Comparison of ENCODE assay signal across 21 cellular contexts in genomic region chr1:203091761-203092330, GRCh38. TPM values are rescaled to one million over a fixed set of nuclear protein-coding genes. Genes with fewer than 3 reads are reported as not detected.
DNase-seq lines count a peak whose midpoint lies in the region; ATAC-seq and TF ChIP-seq lines count a peak whose summit lies in the region.
"Had no signal": no experiment of that assay in that cellular context is flagged by ENCODE, and none has a peak within 500 bp of the region (broad histone marks: within the 10 kb centered on the region; RNA-seq: fewer than 3 reads in every experiment).

No MANE protein-coding gene starts in this region.

- H3K27me3 Mint-ChIP-seq in GM23338 (ENCODE audit: insufficient read depth, low read depth, poor library complexity): peaks cover 9% of the 10 kb centered on the region

- TF ChIP-seq POLR2A in esophagus muscularis mucosa (IDR thresholded peaks at IDR 0.05; ENCODE audit: low read depth): no peak

- H4K20me1 ChIP-seq in osteoblast (ENCODE audit: insufficient read depth, low read length) (no peaks in the 10 kb centered on the region), GM23338 (replicated peaks; ENCODE audit: insufficient read depth) (no peaks in the 10 kb centered on the region)

- TF ChIP-seq CTCF in esophagus muscularis mucosa (IDR thresholded peaks at IDR 0.05) (no peak), osteoblast (IDR thresholded peaks at IDR 0.05; ENCODE audit: extremely low read depth, low read depth, low read length) (no peak), GM23338 (conservative IDR thresholded peaks at IDR 0.05; ENCODE audit: low read depth in 2 of 2) (no peak)

- POLR2A ChIA-PET in HEK293T (lab: Yijun Ruan, JAX): no interaction called here

- H3K79me2 ChIP-seq in osteoblast (ENCODE audit: insufficient read depth, low read length): no peaks in the 10 kb centered on the region
- H3K79me2 ChIP-seq in GM23338 (replicated peaks; ENCODE audit: insufficient read depth): no peaks in the 10 kb centered on the region

- no peaks in the 10 kb centered on the region for H3K36me3 ChIP-seq in H7 (replicated peaks; ENCODE audit: control insufficient read depth, insufficient read depth, low read length)
- H3K36me3 ChIP-seq in esophagus muscularis mucosa: no peaks in the 10 kb centered on the region
- H3K36me3 ChIP-seq in osteoblast (ENCODE audit: insufficient read depth, low read length): no peaks in the 10 kb centered on the region
- H3K36me3 ChIP-seq in GM23338 (ENCODE audit: insufficient read depth): peaks cover 3% of the 10 kb centered on the region; the same call in 1 of the 2 replicates
- H3K36me3 ChIP-seq: HAP-1 had no signal

- H3K4me3 ChIP-seq in H7 (ENCODE audit: insufficient read depth, low read depth, low read length) (no peak overlapping the region), esophagus muscularis mucosa (no peak overlapping the region), osteoblast (ENCODE audit: insufficient read depth, low read length) (no peak overlapping the region), GM23338 (no peak overlapping the region)
- H3K4me3 ChIP-seq: HAP-1 had no signal

- H3K27ac Mint-ChIP-seq in GM23338: no peak overlapping the region
- H3K27ac Mint-ChIP-seq: CD4-positive, alpha-beta T cell had no signal

- H3K27ac ChIP-seq in esophagus muscularis mucosa (replicated peaks in 1 of 4) (no peak overlapping the region), osteoblast (ENCODE audit: low read depth, low read length) (no peak overlapping the region), GM23338 (ENCODE audit: low read depth) (no peak overlapping the region)

- H2AFZ ChIP-seq in osteoblast (ENCODE audit: low read length): no peak overlapping the region
- H2AFZ ChIP-seq in GM23338: no peak overlapping the region

- 76% methylated on average over 6 of the region's 6 CpGs for WGBS in esophagus muscularis mucosa

- intact Hi-C loops in esophagus muscularis mucosa (cut with DNase I): no loop called here

- TF ChIP-seq EP300 in esophagus muscularis mucosa (IDR thresholded peaks at IDR 0.05): no peak

- H3K36me3 Mint-ChIP-seq in GM23338 (ENCODE audit: low read depth): peaks cover 10% of the 10 kb centered on the region

- no peaks in the 10 kb centered on the region for H3F3A ChIP-seq in GM23338 (replicated peaks; ENCODE audit: low read depth)

- CTCF ChIA-PET in HEK293T (lab: Yijun Ruan, JAX): no interaction called here

- no peaks in the 10 kb centered on the region; the same call in 1 of the 2 replicates for H3K27me3 ChIP-seq in H7 (ENCODE audit: control insufficient read depth, insufficient read depth, low read length)
- H3K27me3 ChIP-seq in esophagus muscularis mucosa: no peaks in the 10 kb centered on the region
- peaks cover 45% of the 10 kb centered on the region for H3K27me3 ChIP-seq in osteoblast (ENCODE audit: insufficient read depth, low read length)
- H3K27me3 ChIP-seq in GM23338 (ENCODE audit: insufficient read depth): no peaks in the 10 kb centered on the region

- DNase-seq in H7: peak; percentile 10
- peak; percentile 15 for DNase-seq in NCI-H526 treated with DMSO at 0.1 percent for 48 hours (lab: John Stamatoyannopoulos, UW)
- peak; percentile 66 for DNase-seq in esophagus muscularis mucosa (ENCODE audit: extremely low spot score)
- peak; percentile 62 for DNase-seq in osteoblast (ENCODE audit: insufficient read length, low spot score, missing footprints)
- DNase-seq in GM23338 (ENCODE audit: low spot score): no peak
- no peak for DNase-seq in HEK293T (ENCODE audit: extremely low spot score)
- DNase-seq: CD4-positive, alpha-beta T cell; COR-L47; DND-41; NCI-H1694; NCI-H2081; NCI-H2171 treated with DMSO at 0.1 percent for 48 hours; NCI-H524 treated with DMSO at 0.1 percent for 48 hours; OCI-M1 had no signal

- H3K4me1 ChIP-seq in esophagus muscularis mucosa: no peaks in the 10 kb centered on the region
- no peaks in the 10 kb centered on the region for H3K4me1 ChIP-seq in osteoblast (ENCODE audit: insufficient read depth, low read length)
- no peaks in the 10 kb centered on the region for H3K4me1 ChIP-seq in GM23338 (ENCODE audit: insufficient read depth)
- H3K4me1 ChIP-seq: HAP-1 had no signal

- peaks cover 3% of the 10 kb centered on the region; the same call in 1 of the 2 replicates for H3K9me2 ChIP-seq in GM23338 (ENCODE audit: insufficient read depth)

- H3K4me3 Mint-ChIP-seq in GM23338: no peak overlapping the region
- H3K4me3 Mint-ChIP-seq: CD4-positive, alpha-beta T cell had no signal

- H3K4me2 ChIP-seq in osteoblast (ENCODE audit: insufficient read depth, low read length) (no peak overlapping the region), GM23338 (no peak overlapping the region)

- H3K9me3 ChIP-seq in esophagus muscularis mucosa (peaks cover 0 to 20% (median 12%) of the 10 kb centered on the region in 4 donors), osteoblast (ENCODE audit: low read depth, low read length) (peaks cover 3% of the 10 kb centered on the region)

- H3K9me3 Mint-ChIP-seq in GM23338: peaks cover 18% of the 10 kb centered on the region

- ATAC-seq in GM23338: no peak
- ATAC-seq in HG02884 (IDR thresholded peaks at IDR 0.05; ENCODE audit: unreplicated experiment): no peak
- ATAC-seq: Right ventricle myocardium inferior had no signal

- H3K4me1 Mint-ChIP-seq in GM23338: peaks cover 15% of the 10 kb centered on the region

TF ChIP-seq in GM23338, 12 proteins besides CTCF, POLR2A, EP300 and RAD21:
- no peak for TF ChIP-seq REST (IDR thresholded peaks at IDR 0.05; ENCODE audit: unreplicated experiment)
- TF ChIP-seq ZNF331 (CRISPR knock-in tag; IDR thresholded peaks at IDR 0.05; ENCODE audit: low read depth): no peak

TF ChIP-seq in HEK293T, 16 proteins besides CTCF, POLR2A, EP300 and RAD21:
- no peak for TF ChIP-seq FOXM1 (IDR thresholded peaks at IDR 0.05; ENCODE audit: borderline replicate concordance)
- TF ChIP-seq TARDBP (IDR thresholded peaks at IDR 0.05): no peak
- no peak for TF ChIP-seq NFRKB (IDR thresholded peaks at IDR 0.05)
- no peak for TF ChIP-seq SUZ12 (IDR thresholded peaks at IDR 0.05)
- TF ChIP-seq FOXA1 (IDR thresholded peaks at IDR 0.05): no peak
- TF ChIP-seq ELF4 (IDR thresholded peaks at IDR 0.05): no peak
- no peak for TF ChIP-seq ZNF384 (IDR thresholded peaks at IDR 0.05)
- TF ChIP-seq BHLHE40 (IDR thresholded peaks at IDR 0.05; ENCODE audit: borderline replicate concordance): no peak
- TF ChIP-seq SP1 (IDR thresholded peaks at IDR 0.05): no peak
- TF ChIP-seq FOXK2 (IDR thresholded peaks at IDR 0.05): no peak
- TF ChIP-seq L3MBTL2 (conservative IDR thresholded peaks at IDR 0.05): no peak

RNA-seq across cellular contexts. Expression of gene MYOG, which starts 6.0 kb away (rescaled TPM):
- not detected in 2 replicates for total RNA-seq in H7 (2014; rRNA removed; shearing (Covaris generic))
- total RNA-seq in esophagus muscularis mucosa (not detected), osteoblast (not detected in 2 replicates)
- total RNA-seq in GM23338 (2014; rRNA removed; shearing (Covaris generic)): not detected in 2 replicates
- polyA plus RNA-seq in GM23338 (2016; fragmentation: Nextera tagmentation; extraction: Ambion mirVana): not detected in 2 replicates
- total RNA-seq: A673; CD4-positive, alpha-beta T cell; M059J; Right ventricle myocardium inferior; SK-MEL-5 had no signal
- polyA plus RNA-seq: BJ had no signal

RNA-seq across cellular contexts. Expression of gene ADORA1, which starts 35.7 kb away (rescaled TPM):
- 3.5 and 5.7 TPM in 2 replicates for total RNA-seq in H7 (2014; rRNA removed; shearing (Covaris generic))
- 1 to 10 TPM in 2 of 4 donors, under 1 TPM in 2; 0.34 to 1.7 (median 0.80) TPM for total RNA-seq in esophagus muscularis mucosa
- 4.0 and 9.1 TPM in 2 replicates for total RNA-seq in osteoblast
- 1.8 and 3.8 TPM in 2 replicates for total RNA-seq in GM23338 (2014; rRNA removed; shearing (Covaris generic))
- polyA plus RNA-seq in GM23338 (2016; fragmentation: Nextera tagmentation; extraction: Ambion mirVana): 0.63 and 1.5 TPM in 2 replicates
- total RNA-seq: CD4-positive, alpha-beta T cell had no signal

Comparison
In these comparisons a context has a peak if more than half of its experiments do, and no peak if none do; other contexts are left out.
1. DNase-seq: peak in H7 (single experiment), NCI-H526 treated with DMSO at 0.1 percent for 48 hours (single experiment), esophagus muscularis mucosa (single experiment) and osteoblast (single experiment); none in GM23338 (single experiment) and HEK293T (single experiment).